26 cellular contexts compared by ENCODE assay signal in the genomic region with DNA sequence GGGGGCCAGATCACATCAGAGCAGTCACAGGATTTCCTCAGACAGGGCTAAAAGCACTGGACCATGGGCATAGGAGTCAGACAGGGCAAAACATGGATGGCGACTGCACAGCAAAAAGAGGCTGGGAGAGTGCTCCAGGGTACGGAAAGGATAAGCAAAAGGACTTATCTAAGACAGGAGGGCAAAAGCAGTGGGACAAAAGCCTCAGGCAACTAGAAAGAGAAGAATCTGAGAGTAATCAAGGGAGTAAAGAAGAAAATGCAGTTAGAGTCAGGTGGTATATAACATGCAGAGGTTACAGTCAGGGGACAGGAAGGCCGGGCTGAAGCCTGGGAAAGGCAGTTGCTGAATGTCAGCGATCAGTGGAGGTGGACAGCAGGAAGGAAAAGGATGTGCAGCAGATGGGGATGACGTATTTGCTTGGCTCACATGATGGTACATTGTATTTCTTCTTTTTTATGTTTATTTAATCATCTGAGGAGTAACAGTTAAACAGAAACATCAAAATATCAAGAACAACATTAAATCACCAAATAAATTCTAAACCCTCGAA.
DNase-seq lines count a peak whose midpoint lies in the region; ATAC-seq and TF ChIP-seq lines count a peak whose summit lies in the region.
"Had no signal": no experiment of that assay in that cellular context is flagged by ENCODE, and none has a peak within 500 bp of the region (broad histone marks: within the 10 kb centered on the region; RNA-seq: fewer than 3 reads in every experiment).

No MANE protein-coding gene starts in this region.

- H3K4me3 Mint-ChIP-seq in brain (no peak overlapping the region), nephron (no peak overlapping the region)
- H3K4me3 Mint-ChIP-seq: activated CD4-positive, alpha-beta T cell treated with anti-CD3 and anti-CD28 coated beads, Interleukin-2, amount 10 ng/mL, durations not matched to agents 7 days and 5 days; CD4-positive, CD25-positive, alpha-beta regulatory T cell; immature natural killer cell; neural crest cell; stimulated activated memory B cell treated with anti-CD40 and anti-IgM and Interleukin-4, amounts not matched to agents 10 μg/mL and 1 μg/mL and 100 μg/mL, for 72 hours; T-helper 2 cell treated with Interferon-gamma antibody and Interleukin-4, amounts not matched to agents 5 μg/mL and 100 μg/mL, for 36 hours had no signal

- H3K36me3 Mint-ChIP-seq in brain = no peaks in the 10 kb centered on the region
- no peaks in the 10 kb centered on the region for H3K36me3 Mint-ChIP-seq in nephron (ENCODE audit: low read depth)

- H3K9me3 Mint-ChIP-seq in brain (no peaks in the 10 kb centered on the region), nephron (no peaks in the 10 kb centered on the region)
- H3K9me3 Mint-ChIP-seq: activated CD4-positive, alpha-beta T cell treated with anti-CD3 and anti-CD28 coated beads, Interleukin-2, amount 10 ng/mL, durations not matched to agents 7 days and 5 days; immature natural killer cell; neural crest cell; stimulated activated memory B cell treated with anti-CD40 and anti-IgM and Interleukin-4, amounts not matched to agents 10 μg/mL and 1 μg/mL and 100 μg/mL, for 72 hours; T-helper 2 cell treated with Interferon-gamma antibody and Interleukin-4, amounts not matched to agents 5 μg/mL and 100 μg/mL, for 36 hours had no signal

- H3K4me3 ChIP-seq in fibroblast of villous mesenchyme (ENCODE audit: low read depth, low read length) = no peak overlapping the region
- H3K4me3 ChIP-seq: HAP-1, mucosa of descending colon, testis had no signal

- ATAC-seq in HG03039 (IDR thresholded peaks at IDR 0.05; ENCODE audit: unreplicated experiment) = no peak
- ATAC-seq: stimulated activated memory B cell treated with anti-CD40 and anti-IgM and Interleukin-4, amounts not matched to agents 10 μg/mL and 1 μg/mL and 100 μg/mL, for 72 hours had no signal

- H3K27ac Mint-ChIP-seq in brain = peak overlapping the region in 4 of 5 experiments; percentile 40 to 75 (median 52)
- peak overlapping the region; percentile 63 to 87 (median 75) for H3K27ac Mint-ChIP-seq in nephron
- H3K27ac Mint-ChIP-seq: activated CD4-positive, alpha-beta T cell treated with anti-CD3 and anti-CD28 coated beads, Interleukin-2, amount 10 ng/mL, durations not matched to agents 7 days and 5 days; immature natural killer cell; stimulated activated memory B cell treated with anti-CD40 and anti-IgM and Interleukin-4, amounts not matched to agents 10 μg/mL and 1 μg/mL and 100 μg/mL, for 72 hours; T-helper 2 cell treated with Interferon-gamma antibody and Interleukin-4, amounts not matched to agents 5 μg/mL and 100 μg/mL, for 36 hours had no signal

- DNase-seq in ELF-1 (ENCODE audit: low read depth, low spot score) (peak; percentile 24), fibroblast of villous mesenchyme (ENCODE audit: low read depth) (peak; percentile 71), NCI-H524 (lab: John Stamatoyannopoulos, UW) (no peak), pons (ENCODE audit: low spot score) (no peak), CD1c-positive myeloid dendritic cell (ENCODE audit: extremely low spot score) (no peak)
- DNase-seq: activated CD4-positive, alpha-beta T cell treated with anti-CD3 and anti-CD28 coated beads, Interleukin-2, amount 10 ng/mL, durations not matched to agents 7 days and 5 days; activated naive CD4-positive, alpha-beta T cell; activated T-cell treated with anti-CD3 and anti-CD28 coated beads, Interleukin-2, amount 50 U/mL, for 48 hours; CD4-positive, CD25-positive, alpha-beta regulatory T cell; cortex of kidney; EL; hippocampal formation; immature natural killer cell; NCI-H187; NCI-H774; stimulated activated CD4-positive, alpha-beta T cell treated with anti-CD3 and anti-CD28 coated beads, Interleukin-4, amount 100 ng/mL, for 1 hour; testis; WERI-Rb-1 had no signal

- H3K4me1 Mint-ChIP-seq in brain = peaks cover 21% of the 10 kb centered on the region
- peaks cover 47% of the 10 kb centered on the region for H3K4me1 Mint-ChIP-seq in nephron
- H3K4me1 Mint-ChIP-seq: activated CD4-positive, alpha-beta T cell treated with anti-CD3 and anti-CD28 coated beads, Interleukin-2, amount 10 ng/mL, durations not matched to agents 7 days and 5 days had no signal

- TF ChIP-seq CTCF in brain (conservative IDR thresholded peaks at IDR 0.05) (no peak), fibroblast of villous mesenchyme (IDR thresholded peaks at IDR 0.05; ENCODE audit: insufficient read depth, low read depth, low read length) (no peak), nephron (IDR thresholded peaks at IDR 0.05; ENCODE audit: unreplicated experiment in 3 of 3) (no peak)

- peaks cover 2% of the 10 kb centered on the region for H3K27me3 Mint-ChIP-seq in brain
- no peaks in the 10 kb centered on the region for H3K27me3 Mint-ChIP-seq in nephron (ENCODE audit: low read depth)
- H3K27me3 Mint-ChIP-seq: activated CD4-positive, alpha-beta T cell treated with anti-CD3 and anti-CD28 coated beads, Interleukin-2, amount 10 ng/mL, durations not matched to agents 7 days and 5 days; CD4-positive, CD25-positive, alpha-beta regulatory T cell; stimulated activated memory B cell treated with anti-CD40 and anti-IgM and Interleukin-4, amounts not matched to agents 10 μg/mL and 1 μg/mL and 100 μg/mL, for 72 hours had no signal

Comparison
In these comparisons a context has a peak if more than half of its experiments do, and no peak if none do; other contexts are left out.
1. DNase-seq: peak in ELF-1 (single experiment) and fibroblast of villous mesenchyme (single experiment); none in NCI-H524 (0 of 2), pons (single experiment) and CD1c-positive myeloid dendritic cell (single experiment).